ENCODE assay signal across 14 cellular contexts in the genomic region with DNA sequence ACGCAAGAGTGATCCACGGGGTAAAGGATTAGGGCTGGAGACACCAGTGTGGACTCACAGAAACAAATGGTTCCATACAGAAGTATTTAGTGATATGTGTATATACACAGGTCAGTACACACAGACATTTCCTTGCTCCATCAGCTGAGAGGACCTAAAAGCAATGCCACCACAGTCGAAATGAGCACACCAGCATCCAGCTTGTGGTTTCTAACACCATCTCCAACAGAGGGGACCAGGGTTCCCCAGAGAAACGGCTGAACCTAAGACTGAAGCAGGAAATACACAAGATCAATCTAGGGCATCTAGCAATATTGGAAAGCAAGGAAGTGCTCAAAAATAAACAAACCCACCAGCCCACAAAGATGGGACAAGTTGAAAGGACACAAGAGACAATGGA.
"Had no signal": no experiment of that assay in that cellular context is flagged by ENCODE, and none has a peak within 500 bp of the region (broad histone marks: within the 10 kb centered on the region; RNA-seq: fewer than 3 reads in every experiment).

No MANE protein-coding gene starts in this region.

- H3K27ac ChIP-seq: foreskin keratinocyte, neutrophil, sigmoid colon, skin epidermis, stomach had no signal

- H3K4me3 Mint-ChIP-seq: dendritic cell treated with granulocyte-macrophage colony-stimulating factor and Interleukin-4, amounts not matched to agents 40 ng/mL and 50 ng/mL, for 4 days had no signal

- H3K4me3 ChIP-seq: sigmoid colon, skin epidermis, stomach had no signal

- H3K27ac Mint-ChIP-seq: dendritic cell treated with granulocyte-macrophage colony-stimulating factor and Interleukin-4, amounts not matched to agents 40 ng/mL and 50 ng/mL, for 4 days; naive B cell had no signal

- ATAC-seq: foreskin keratinocyte had no signal

- H3K9me3 ChIP-seq: neutrophil, sigmoid colon, stomach had no signal

- H3K4me1 ChIP-seq: foreskin keratinocyte, sigmoid colon, stomach had no signal

- H3K36me3 ChIP-seq: neutrophil had no signal

- H3K27me3 ChIP-seq: foreskin keratinocyte, neutrophil, sigmoid colon, stomach had no signal

- DNase-seq: erythroblast; foreskin keratinocyte; kidney glomerular epithelial cell; mesendoderm; naive B cell; sigmoid colon; stimulated activated CD4-positive, alpha-beta T cell treated with anti-CD3 and anti-CD28 coated beads, Interleukin-2, amount 100 ng/mL, for 24 hours; stimulated activated CD4-positive, alpha-beta T cell treated with anti-CD3 and anti-CD28 coated beads, Interleukin-4, amount 100 ng/mL, for 4 hours; stomach; substantia nigra; trophoblast cell had no signal

- H3K27me3 Mint-ChIP-seq: dendritic cell treated with granulocyte-macrophage colony-stimulating factor and Interleukin-4, amounts not matched to agents 40 ng/mL and 50 ng/mL, for 4 days; naive B cell had no signal
